Comparison of ENCODE assay signal across 8 cellular contexts in genomic region chr3:138187296-138188012, GRCh38. TPM values are rescaled to one million over a fixed set of nuclear protein-coding genes. Genes with fewer than 3 reads are reported as not detected.
DNase-seq lines count a peak whose midpoint lies in the region; ATAC-seq and TF ChIP-seq lines count a peak whose summit lies in the region.

ARMC8 (plus strand) TSS chr3:138187301; CDS start chr3:138187555, 254 bp downstream.

- H3K4me1 ChIP-seq in HEK293 (ENCODE audit: control insufficient read depth, insufficient read depth, low read length) (no peaks in the 10 kb centered on the region; the same call in 1 of the 2 replicates), MM.1S (ENCODE audit: low read length) (peaks cover 19% of the 10 kb centered on the region), lung (ENCODE audit: control insufficient read depth in 2 of 2, insufficient read depth in 2 of 2, low read length in 2 of 2) (peaks cover 0 to 9% of the 10 kb centered on the region in 2 donors), subcutaneous abdominal adipose tissue (ENCODE audit: control insufficient read depth in 5 of 5, insufficient read depth in 5 of 5, low read length in 5 of 5) (peaks cover 0 to 26% (median 20%) of the 10 kb centered on the region in 5 donors)

- H3K9me2 ChIP-seq in MM.1S (replicated peaks; ENCODE audit: insufficient read depth, low read length) = no peaks in the 10 kb centered on the region

- H3K9ac ChIP-seq in MM.1S (ENCODE audit: low read length) = peak within 1 kb of the TSS; percentile 97
- H3K9ac ChIP-seq in subcutaneous abdominal adipose tissue (ENCODE audit: low read length in 5 of 5) = peak within 1 kb of the TSS; percentile 79 to 96 (median 95)

- H3K4me2 ChIP-seq in MM.1S (ENCODE audit: low read depth, low read length) = peak within 1 kb of the TSS; percentile 89

- TF ChIP-seq CTCF in HEK293 (tag by site-specific recombination; IDR thresholded peaks at IDR 0.05) (no peak), MM.1S (IDR thresholded peaks at IDR 0.05; ENCODE audit: low read length) (no peak), lung (IDR thresholded peaks at IDR 0.05; ENCODE audit: control extremely low read depth, extremely low read depth) (no peak)

- peaks cover 5% of the 10 kb centered on the region; the same call in 1 of the 2 replicates for H3F3A ChIP-seq in MM.1S (ENCODE audit: insufficient read depth, low read length)

- H3K36me3 ChIP-seq in HEK293 (ENCODE audit: control insufficient read depth in 2 of 2, insufficient read depth in 1 of 2, low read length in 2 of 2) (peaks cover 0 to 18% of the 10 kb centered on the region in 2 experiments; a peak in 1 of 3 replicates), MM.1S (replicated peaks; ENCODE audit: insufficient read depth, low read length) (peaks cover 2% of the 10 kb centered on the region; the same call in 1 of the 2 replicates), lung (ENCODE audit: control insufficient read depth in 2 of 2, insufficient read depth in 2 of 2, low read length in 2 of 2) (peaks cover 0 to under 1% of the 10 kb centered on the region in 2 donors), subcutaneous abdominal adipose tissue (ENCODE audit: control insufficient read depth in 5 of 5, insufficient read depth in 5 of 5, low read length in 5 of 5) (peaks cover 0 to under 1% (median 0%) of the 10 kb centered on the region in 5 donors)

- CTCF ChIA-PET in HEK293 (lab: Yijun Ruan, JAX) = interaction anchor here (0.7 to 0.8 kb wide), 3 partner anchors 15 to 196 kb away, joined by 3 to 4 read pairs (median 3); no protein-coding TSS in a partner anchor

- ATAC-seq in activated CD4-positive, CD25-positive, alpha-beta regulatory T cell treated with anti-CD3 and anti-CD28 coated beads, Interleukin-2, amount 50 U/mL, for 24 hours = peak; percentile 63 to 71
- ATAC-seq in lung (ENCODE audit: insufficient read depth, low FRiP score) = peak; percentile 70

- peak within 1 kb of the TSS; percentile 97 for H2AFZ ChIP-seq in MM.1S (ENCODE audit: low read length)

- H4K20me1 ChIP-seq in MM.1S (ENCODE audit: insufficient read depth, low read length) = no peaks in the 10 kb centered on the region

- H3K4me3 ChIP-seq in HEK293 (ENCODE audit: low read depth, low read length) (peak within 1 kb of the TSS; percentile 99), MM.1S (ENCODE audit: low read length) (peak within 1 kb of the TSS; percentile 95), lung (peak within 1 kb of the TSS; percentile 70), subcutaneous abdominal adipose tissue (ENCODE audit: low read depth in 1 of 5, low read length in 5 of 5) (peak within 1 kb of the TSS; percentile 84 to 97 (median 96))

- peak; percentile 3 to 11 for DNase-seq in stimulated activated CD4-positive, alpha-beta T cell treated with anti-CD3 and anti-CD28 coated beads, Interleukin-1b, Interleukin-23, amount 100 ng/mL, for 1 hour (ENCODE audit: low read depth in 2 of 2)
- DNase-seq in stimulated activated CD4-positive, alpha-beta T cell treated with anti-CD3 and anti-CD28 coated beads, Interleukin-12 subunit alpha, Interleukin-12 subunit beta, amount 100 ng/mL, for 4 hours = no peak
- peak; percentile 65 for DNase-seq in MM.1S
- peak; percentile 43 for DNase-seq in effector CD4-positive, alpha-beta T cell
- peak; percentile 52 for DNase-seq in lung (ENCODE audit: low spot score)

- peaks cover 50% of the 10 kb centered on the region for H3K79me2 ChIP-seq in MM.1S (ENCODE audit: low read length)

- H3K9me3 ChIP-seq in HEK293 (ENCODE audit: control insufficient read depth, insufficient read depth, low read depth, low read length) (no peaks in the 10 kb centered on the region), MM.1S (replicated peaks; ENCODE audit: insufficient read depth, low read length) (no peaks in the 10 kb centered on the region), lung (ENCODE audit: control insufficient read depth in 2 of 2, insufficient read depth in 1 of 2, low read length in 1 of 2) (no peaks in the 10 kb centered on the region), subcutaneous abdominal adipose tissue (ENCODE audit: control insufficient read depth in 5 of 5, low read length in 5 of 5) (no peaks in the 10 kb centered on the region)

- POLR2A ChIA-PET in HEK293 (lab: Yijun Ruan, JAX) = interaction anchor here (1.2 to 2.5 kb wide), 4 partner anchors 14 to 97 kb away, joined by 3 to 22 read pairs (median 6); partner anchors contain the start of gene DBR1

- WGBS in lung, 2 donors = 0 to 1% methylated on average over 53 to 59 of the region's 59 CpGs

- H3K27me3 ChIP-seq in MM.1S (replicated peaks; ENCODE audit: insufficient read depth, low read length) (0 out of 2 replicates have a peak, but pooled peaks cover 5% of the 10 kb centered on the region), lung (ENCODE audit: control insufficient read depth, insufficient read depth) (no peaks in the 10 kb centered on the region), subcutaneous abdominal adipose tissue (ENCODE audit: control insufficient read depth in 5 of 5, insufficient read depth in 4 of 5, low read length in 5 of 5) (no peaks in the 10 kb centered on the region)

- H3K27ac ChIP-seq in HEK293 (ENCODE audit: extremely low read depth, low read depth, low read length) (peak within 1 kb of the TSS; percentile 88), MM.1S (ENCODE audit: low read length) (peak within 1 kb of the TSS; percentile 82), lung (ENCODE audit: low read depth in 1 of 2, low read length in 1 of 2) (peak within 1 kb of the TSS; percentile 96), subcutaneous abdominal adipose tissue (ENCODE audit: low read depth, low read length) (peak within 1 kb of the TSS; percentile 93)

TF ChIP-seq in HEK293, 187 proteins besides CTCF, POLR2A, EP300 and RAD21 (continues in another document):
- TF ChIP-seq KLF16 (tag by site-specific recombination; IDR thresholded peaks at IDR 0.05) (peak; percentile 91), ZSCAN23 (tag by site-specific recombination; IDR thresholded peaks at IDR 0.05) (peak; percentile 56; the same call in 1 of the 2 replicates), ZNF544 (tag by site-specific recombination; IDR thresholded peaks at IDR 0.05) (no peak), ZNF341 (tag by site-specific recombination; IDR thresholded peaks at IDR 0.05; ENCODE audit: low read depth) (peak; percentile 66; the same call in 1 of the 2 replicates), ZNF335 (tag by site-specific recombination; conservative IDR thresholded peaks at IDR 0.05) (peak; percentile 94), ZNF354C (tag by site-specific recombination; IDR thresholded peaks at IDR 0.05; ENCODE audit: borderline replicate concordance, low read depth) (no peak), ZNF2 (tag by site-specific recombination; IDR thresholded peaks at IDR 0.05) (peak; percentile 73; the same call in 1 of the 2 replicates), YY1 (tag by site-specific recombination; IDR thresholded peaks at IDR 0.05) (peak; percentile 89), KLF8 (tag by site-specific recombination; IDR thresholded peaks at IDR 0.05) (peak; percentile 79; the same call in 1 of the 2 replicates), PBX3 (CRISPR knock-in tag; IDR thresholded peaks at IDR 0.05) (no peak), ZNF707 (tag by site-specific recombination; IDR thresholded peaks at IDR 0.05) (no peak), ZNF488 (tag by site-specific recombination; IDR thresholded peaks at IDR 0.05) (no peak), ZBTB26 (tag by site-specific recombination; optimal IDR thresholded peaks at IDR 0.05) (peak; percentile 61), ZNF660 (tag by site-specific recombination; IDR thresholded peaks at IDR 0.05) (peak; percentile 33; the same call in 1 of the 2 replicates), GLIS2 (tag by site-specific recombination; IDR thresholded peaks at IDR 0.05) (peak; percentile 56; the same call in 1 of the 2 replicates)
- TF ChIP-seq, protein P1, sequence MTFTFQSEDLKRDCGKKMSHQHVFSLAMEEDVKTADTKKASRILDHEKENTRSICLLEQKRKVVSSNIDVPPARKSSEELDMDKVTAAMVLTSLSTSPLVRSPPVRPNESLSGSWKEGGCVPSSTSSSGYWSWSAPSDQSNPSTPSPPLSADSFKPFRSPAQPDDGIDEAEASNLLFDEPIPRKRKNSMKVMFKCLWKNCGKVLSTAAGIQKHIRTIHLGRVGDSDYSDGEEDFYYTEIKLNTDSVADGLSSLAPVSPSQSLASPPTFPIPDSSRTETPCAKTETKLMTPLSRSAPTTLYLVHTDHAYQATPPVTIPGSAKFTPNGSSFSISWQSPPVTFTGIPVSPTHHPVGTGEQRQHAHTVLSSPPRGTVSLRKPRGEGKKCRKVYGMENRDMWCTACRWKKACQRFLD (tag by site-specific recombination; IDR thresholded peaks at IDR 0.05) = peak; percentile 91; the same call in 1 of the 2 replicates

RNA-seq across cellular contexts. Expression of gene ARMC8, which starts in this region (rescaled TPM):
- 10 to 100 TPM; 52.3 to 68.8 TPM for total RNA-seq in lung
- polyA plus RNA-seq in lung = 10 to 100 TPM; 14.2 to 23.5 TPM
